11 cellular contexts compared by ENCODE assay signal in genomic region chr9:27117489-27118135, GRCh38. TPM values are rescaled to one million over a fixed set of nuclear protein-coding genes. Genes with fewer than 3 reads are reported as not detected.
A peak's percentile ranks its signal among the peaks of the same experiment; 100 is the strongest.
DNase-seq lines count a peak whose midpoint lies in the region; ATAC-seq and TF ChIP-seq lines count a peak whose summit lies in the region.
"Had no signal": no experiment of that assay in that cellular context is flagged by ENCODE, and none has a peak within 500 bp of the region (broad histone marks: within the 10 kb centered on the region; RNA-seq: fewer than 3 reads in every experiment).

No MANE protein-coding gene starts in this region.

- H3K4me3 ChIP-seq in brain microvascular endothelial cell (ENCODE audit: low read depth, low read length) (no peak overlapping the region), thyroid gland (replicated peaks in 1 of 3) (no peak overlapping the region)

- TF ChIP-seq POLR2A in thyroid gland (IDR thresholded peaks at IDR 0.05) = no peak

- TF ChIP-seq CTCF in brain microvascular endothelial cell (IDR thresholded peaks at IDR 0.05; ENCODE audit: low read depth, low read length, missing control alignments) = no peak
- no peak for TF ChIP-seq CTCF in thyroid gland (IDR thresholded peaks at IDR 0.05)

- H3K27me3 ChIP-seq in brain microvascular endothelial cell (replicated peaks) = no peaks in the 10 kb centered on the region
- H3K27me3 ChIP-seq in thyroid gland = no peaks in the 10 kb centered on the region

- no peak for ATAC-seq in SK-N-SH treated with all-trans-retinoic acid at 6 μM for 48 hours

- WGBS in thyroid gland, 2 donors = 12 to 37% methylated on average over 7 to 10 of the region's 10 CpGs

- H3K9me3 ChIP-seq in thyroid gland = no peaks in the 10 kb centered on the region

- intact Hi-C loops in thyroid gland (cut with DNase I) = no loop called here

- in situ Hi-C loops in brain microvascular endothelial cell (cut with HindIII; ENCODE audit: low pct_ligation_motif_present, low sequenced_read_pairs) = no loop called here

- H3K27ac ChIP-seq in brain microvascular endothelial cell (peak overlapping the region; percentile 81), thyroid gland (peak overlapping the region in 2 of 3 donors; percentile 41 to 55)

- H3K4me1 ChIP-seq in thyroid gland = peaks cover 5 to 17% of the 10 kb centered on the region in 2 donors

- peak; percentile 51 for DNase-seq in NCI-H1092 treated with DMSO at 0.1 percent for 48 hours (lab: John Stamatoyannopoulos, UW)
- DNase-seq in brain microvascular endothelial cell = peak; percentile 34
- DNase-seq in kidney tubule cell (ENCODE audit: low spot score) = peak; percentile 76
- DNase-seq in thyroid gland = peak; percentile 74 to 75
- no peak for DNase-seq in cerebellar cortex (ENCODE audit: low spot score)
- no peak for DNase-seq in epidermal melanocyte (ENCODE audit: insufficient read length, low spot score)
- no peak for DNase-seq in OCI-M1 (lab: John Stamatoyannopoulos, UW)
- DNase-seq: activated CD4-positive, alpha-beta T cell treated with anti-CD3 and anti-CD28 coated beads for 4 hours; central memory CD4-positive, alpha-beta T cell had no signal

- no peaks in the 10 kb centered on the region for H3K36me3 ChIP-seq in brain microvascular endothelial cell (replicated peaks)
- no peaks in the 10 kb centered on the region for H3K36me3 ChIP-seq in thyroid gland

TF ChIP-seq in SK-N-SH treated with all-trans-retinoic acid at 6 μM for 48 hours, 23 proteins besides CTCF, POLR2A, EP300 and RAD21:
- TF ChIP-seq ESRRG (CRISPR knock-in tag; IDR thresholded peaks at IDR 0.05) (no peak), BACH2 (CRISPR knock-in tag; IDR thresholded peaks at IDR 0.05; ENCODE audit: borderline replicate concordance) (no peak), PATZ1 (CRISPR knock-in tag; IDR thresholded peaks at IDR 0.05; ENCODE audit: borderline replicate concordance) (no peak), TOX (CRISPR knock-in tag; IDR thresholded peaks at IDR 0.05; ENCODE audit: borderline replicate concordance) (no peak), ZC3H10 (CRISPR knock-in tag; IDR thresholded peaks at IDR 0.05) (no peak), CREB5 (CRISPR knock-in tag; IDR thresholded peaks at IDR 0.05; ENCODE audit: low read depth) (no peak), ZNF70 (CRISPR knock-in tag; IDR thresholded peaks at IDR 0.05) (no peak), PPARA (CRISPR knock-in tag; IDR thresholded peaks at IDR 0.05; ENCODE audit: borderline replicate concordance) (no peak), GLIS3 (CRISPR knock-in tag; IDR thresholded peaks at IDR 0.05) (no peak), CSDC2 (CRISPR knock-in tag; IDR thresholded peaks at IDR 0.05) (no peak), TSHZ2 (CRISPR knock-in tag; IDR thresholded peaks at IDR 0.05) (no peak)

RNA-seq across cellular contexts. Expression of gene TEK, which starts 8.6 kb away (rescaled TPM):
- total RNA-seq in thyroid gland = 10 to 100 TPM; 11.9 to 32.6 (median 15.9) TPM
- total RNA-seq: NCI-H460 had no signal

Comparison
In these comparisons a context has a peak if more than half of its experiments do, and no peak if none do; other contexts are left out.
1. DNase-seq: peak in NCI-H1092 treated with DMSO at 0.1 percent for 48 hours (single experiment), brain microvascular endothelial cell (single experiment), kidney tubule cell (single experiment) and thyroid gland (2 of 2); none in cerebellar cortex (single experiment), epidermal melanocyte (single experiment) and OCI-M1 (single experiment).